ENCODE assay signal across 1 cellular context in the genomic region with DNA sequence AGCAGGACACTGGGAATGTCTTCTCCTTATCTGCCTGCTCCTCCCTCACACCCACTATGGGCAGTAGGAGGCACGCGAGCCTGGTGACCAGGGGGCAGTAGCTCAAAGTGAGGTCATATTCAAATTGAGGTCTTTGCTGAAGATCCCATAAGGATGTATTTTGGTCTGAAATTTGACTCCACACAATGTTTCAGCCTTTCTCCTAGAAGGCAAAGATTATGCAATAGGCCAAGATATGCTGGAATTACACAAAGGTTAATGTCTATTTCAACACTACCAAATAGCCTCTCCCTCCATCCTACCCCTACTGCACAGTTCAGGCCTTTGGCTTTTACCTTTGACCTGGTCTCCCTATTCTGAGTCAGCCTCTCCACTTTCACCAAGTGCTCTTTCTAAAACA.
TF ChIP-seq lines count a peak whose summit lies in the region.

No MANE protein-coding gene starts in this region.

TF ChIP-seq in IMR-90, 13 proteins besides CTCF, POLR2A, EP300 and RAD21:
- TF ChIP-seq, protein P1, sequence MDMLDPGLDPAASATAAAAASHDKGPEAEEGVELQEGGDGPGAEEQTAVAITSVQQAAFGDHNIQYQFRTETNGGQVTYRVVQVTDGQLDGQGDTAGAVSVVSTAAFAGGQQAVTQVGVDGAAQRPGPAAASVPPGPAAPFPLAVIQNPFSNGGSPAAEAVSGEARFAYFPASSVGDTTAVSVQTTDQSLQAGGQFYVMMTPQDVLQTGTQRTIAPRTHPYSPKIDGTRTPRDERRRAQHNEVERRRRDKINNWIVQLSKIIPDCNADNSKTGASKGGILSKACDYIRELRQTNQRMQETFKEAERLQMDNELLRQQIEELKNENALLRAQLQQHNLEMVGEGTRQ (IDR thresholded peaks at IDR 0.05; ENCODE audit: low read depth, low read length) = no peak
- TF ChIP-seq CEBPB (IDR thresholded peaks at IDR 0.05; ENCODE audit: low read depth, low read length) = peak; percentile 94
